29 cellular contexts compared by ENCODE assay signal in the genomic region with DNA sequence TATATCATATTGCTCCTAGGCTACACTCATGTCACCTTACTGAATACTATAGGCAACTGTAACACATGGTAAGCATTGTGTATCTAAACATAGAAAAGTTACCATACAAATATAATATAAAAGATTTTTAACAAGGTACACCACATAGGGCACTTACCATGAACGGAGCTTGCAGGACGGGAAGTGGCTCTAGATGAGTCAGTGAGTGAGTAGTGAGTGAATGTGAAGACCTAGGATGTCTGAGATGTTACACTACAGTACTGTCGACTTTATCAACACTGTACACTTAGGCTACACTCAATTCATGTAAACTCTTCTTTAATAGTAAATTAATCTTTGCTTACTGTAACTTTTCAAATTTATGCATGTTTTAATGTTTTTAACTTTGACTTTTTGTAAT.
"Had no signal": no experiment of that assay in that cellular context is flagged by ENCODE, and none has a peak within 500 bp of the region (broad histone marks: within the 10 kb centered on the region; RNA-seq: fewer than 3 reads in every experiment).

No MANE protein-coding gene starts in this region.

- H3K27ac ChIP-seq: adrenal gland, epithelial cell of prostate, esophagus squamous epithelium, gastrocnemius medialis, pancreas, prostate gland, right atrium auricular region, stomach, thyroid gland, upper lobe of left lung, vagina, VCaP had no signal

- DNase-seq: activated CD4-positive, alpha-beta T cell treated with anti-CD3 and anti-CD28 coated beads for 4 hours; activated CD4-positive, alpha-beta T cell treated with anti-CD3 and anti-CD28 coated beads, Interleukin-2, amount 50 U/mL, for 4 hours; activated naive CD4-positive, alpha-beta T cell; activated T-cell treated with anti-CD3 and anti-CD28 coated beads for 4 hours; activated T-cell treated with anti-CD3 and anti-CD28 coated beads, Interleukin-2, amount 50 U/mL, for 72 hours; adrenal gland; dermis blood vessel endothelial cell; effector CD4-positive, alpha-beta T cell; esophagus squamous epithelium; gastrocnemius medialis; glutamatergic neuron; islet precursor cell; left cardiac atrium; left ventricle myocardium superior; naive B cell; pancreas; stimulated activated CD4-positive, alpha-beta T cell treated with anti-CD3 and anti-CD28 coated beads, Interleukin-15, amount 100 ng/mL, for 24 hours; stimulated activated CD4-positive, alpha-beta T cell treated with anti-CD3 and anti-CD28 coated beads, Interleukin-2, amount 100 ng/mL, for 24 hours; stimulated activated naive B cell treated with anti-CD40 and anti-IgM and Interleukin-4, amounts not matched to agents 10 μg/mL and 1 μg/mL and 100 μg/mL, for 72 hours; stomach; T-helper 1 cell; thyroid gland; upper lobe of left lung had no signal

- ATAC-seq: activated T-cell treated with anti-CD3 and anti-CD28 coated beads, Interleukin-2, amount 50 U/mL, for 72 hours; gastrocnemius medialis; left cardiac atrium; left ventricle myocardium superior; pancreas; stimulated activated naive B cell treated with anti-CD40 and anti-IgM and Interleukin-4, amounts not matched to agents 10 μg/mL and 1 μg/mL and 100 μg/mL, for 72 hours had no signal

- H3K9me3 ChIP-seq: adrenal gland, esophagus squamous epithelium, gastrocnemius medialis, pancreas, prostate gland, right atrium auricular region, thyroid gland, upper lobe of left lung, vagina had no signal

- H3K4me3 ChIP-seq: adrenal gland, esophagus squamous epithelium, gastrocnemius medialis, pancreas, prostate gland, right atrium auricular region, stomach, thyroid gland, upper lobe of left lung, vagina had no signal

- H3K4me1 ChIP-seq: adrenal gland, esophagus squamous epithelium, gastrocnemius medialis, pancreas, prostate gland, right atrium auricular region, stomach, thyroid gland, upper lobe of left lung, vagina had no signal

- H3K27me3 ChIP-seq: adrenal gland, esophagus squamous epithelium, gastrocnemius medialis, pancreas, right atrium auricular region, stomach, thyroid gland, upper lobe of left lung, vagina had no signal

- H3K36me3 ChIP-seq: adrenal gland, esophagus squamous epithelium, gastrocnemius medialis, pancreas, prostate gland, right atrium auricular region, stomach, thyroid gland, upper lobe of left lung, vagina had no signal

- H3K36me3 Mint-ChIP-seq: activated naive CD8-positive, alpha-beta T cell; naive B cell; stimulated activated naive B cell treated with anti-CD40 and anti-IgM and Interleukin-4, amounts not matched to agents 10 μg/mL and 1 μg/mL and 100 μg/mL, for 72 hours had no signal

- H3K27ac Mint-ChIP-seq: activated naive CD8-positive, alpha-beta T cell; activated T-cell treated with anti-CD3 and anti-CD28 coated beads, Interleukin-2, amount 50 U/mL, for 72 hours; stimulated activated naive B cell treated with anti-CD40 and anti-IgM and Interleukin-4, amounts not matched to agents 10 μg/mL and 1 μg/mL and 100 μg/mL, for 72 hours had no signal

- H3K9me3 Mint-ChIP-seq: naive B cell; stimulated activated naive B cell treated with anti-CD40 and anti-IgM and Interleukin-4, amounts not matched to agents 10 μg/mL and 1 μg/mL and 100 μg/mL, for 72 hours had no signal
